In genomic region chr19:45569619-45570421, GRCh38 we compare ENCODE assay signal across 8 cellular contexts. TPM values are rescaled to one million over a fixed set of nuclear protein-coding genes. Genes with fewer than 3 reads are reported as not detected.
DNase-seq lines count a peak whose midpoint lies in the region; ATAC-seq lines count a peak whose summit lies in the region.

No MANE protein-coding gene starts in this region.

- no peak overlapping the region for H3K4me3 Mint-ChIP-seq in activated CD4-positive, alpha-beta T cell treated with anti-CD3 and anti-CD28 coated beads, Interleukin-2, amount 10 ng/mL, durations not matched to agents 7 days and 5 days

- CTCF ChIA-PET in activated CD4-positive, alpha-beta T cell treated with anti-CD3 and anti-CD28 coated beads, Interleukin-2, amount 10 ng/mL, durations not matched to agents 7 days and 5 days (lab: Charles Lee) = interaction anchor here (0.9 to 1.1 kb wide), 2 partner anchors 131 to 170 kb away, joined by 3 to 4 read pairs; no protein-coding TSS in a partner anchor

- no peaks in the 10 kb centered on the region for H3K9me3 Mint-ChIP-seq in activated CD4-positive, alpha-beta T cell treated with anti-CD3 and anti-CD28 coated beads, Interleukin-2, amount 10 ng/mL, durations not matched to agents 7 days and 5 days

- H3K27me3 Mint-ChIP-seq in activated CD4-positive, alpha-beta T cell treated with anti-CD3 and anti-CD28 coated beads, Interleukin-2, amount 10 ng/mL, durations not matched to agents 7 days and 5 days = no peaks in the 10 kb centered on the region

- DNase-seq in COLO829 (ENCODE audit: low spot score) (peak; percentile 53), Kasumi-1 (lab: John Stamatoyannopoulos, UW) (peak; percentile 71 to 75), midbrain (lab: John Stamatoyannopoulos, UW) (peak; percentile 17), NCI-H345 treated with DMSO at 0.1 percent for 48 hours (lab: John Stamatoyannopoulos, UW; ENCODE audit: unreplicated experiment) (no peak)
- peak; percentile 57 for DNase-seq in activated CD4-positive, alpha-beta T cell treated with anti-CD3 and anti-CD28 coated beads, Interleukin-2, amount 10 ng/mL, durations not matched to agents 7 days and 5 days
- peak; percentile 37 for DNase-seq in effector CD4-positive, alpha-beta T cell
- peak; percentile 14 to 46 (median 34) for DNase-seq in stimulated activated naive CD4-positive, alpha-beta T cell (lab: John Stamatoyannopoulos, UW)

- no peak for ATAC-seq in GM19463 (IDR thresholded peaks at IDR 0.05; ENCODE audit: unreplicated experiment)

- no peak overlapping the region for H3K27ac Mint-ChIP-seq in activated CD4-positive, alpha-beta T cell treated with anti-CD3 and anti-CD28 coated beads, Interleukin-2, amount 10 ng/mL, durations not matched to agents 7 days and 5 days

- POLR2A ChIA-PET in activated CD4-positive, alpha-beta T cell treated with anti-CD3 and anti-CD28 coated beads, Interleukin-2, amount 10 ng/mL, durations not matched to agents 7 days and 5 days (lab: Charles Lee) = no interaction called here

- H3K4me1 Mint-ChIP-seq in activated CD4-positive, alpha-beta T cell treated with anti-CD3 and anti-CD28 coated beads, Interleukin-2, amount 10 ng/mL, durations not matched to agents 7 days and 5 days = no peaks in the 10 kb centered on the region

- H3K36me3 Mint-ChIP-seq in activated CD4-positive, alpha-beta T cell treated with anti-CD3 and anti-CD28 coated beads, Interleukin-2, amount 10 ng/mL, durations not matched to agents 7 days and 5 days (ENCODE audit: low read depth) = no peaks in the 10 kb centered on the region

RNA-seq across cellular contexts. Expression of gene OPA3, which starts 14.8 kb away (rescaled TPM):
- total RNA-seq in activated CD4-positive, alpha-beta T cell treated with anti-CD3 and anti-CD28 coated beads, Interleukin-2, amount 10 ng/mL, durations not matched to agents 7 days and 5 days = 10 to 100 TPM; 12.6 to 13.4 TPM

RNA-seq across cellular contexts. Expression of gene GPR4, which starts 32.2 kb away (rescaled TPM):
- total RNA-seq in activated CD4-positive, alpha-beta T cell treated with anti-CD3 and anti-CD28 coated beads, Interleukin-2, amount 10 ng/mL, durations not matched to agents 7 days and 5 days = not detected
